Comparison of ENCODE assay signal across 17 cellular contexts in the genomic region with DNA sequence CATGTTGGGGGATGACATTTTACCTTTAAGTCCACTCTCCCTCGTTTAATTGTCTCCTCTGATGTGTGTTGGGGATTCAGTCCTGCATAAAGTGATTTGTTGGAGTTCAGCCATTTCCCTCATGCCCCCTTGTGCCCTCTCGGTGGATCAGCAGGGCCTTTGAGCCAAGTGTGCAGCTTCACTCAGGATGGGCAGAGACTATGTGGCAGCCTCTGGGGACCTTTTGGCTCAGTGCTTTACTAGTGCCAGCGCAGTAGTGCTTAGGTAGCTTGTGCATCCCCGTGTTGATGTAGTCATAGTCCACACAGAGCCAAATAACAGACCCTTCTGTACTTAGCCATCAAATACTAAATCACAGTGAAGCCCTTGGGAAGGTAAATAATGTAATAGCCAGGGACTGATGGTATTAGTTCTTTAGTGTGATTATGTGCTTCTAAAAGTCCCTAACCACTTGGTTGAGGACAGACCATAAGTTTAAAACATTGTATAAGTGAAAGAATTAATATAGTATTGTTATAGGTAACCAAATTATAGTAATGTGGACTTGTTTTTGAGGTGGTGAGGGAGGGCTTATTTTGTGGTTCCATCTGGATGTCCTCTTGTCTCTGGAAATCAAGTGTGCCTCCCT. TPM values are rescaled to one million over a fixed set of nuclear protein-coding genes. Genes with fewer than 3 reads are reported as not detected.
DNase-seq lines count a peak whose midpoint lies in the region; ATAC-seq, FAIRE-seq and TF ChIP-seq lines count a peak whose summit lies in the region.
"Had no signal": no experiment of that assay in that cellular context is flagged by ENCODE, and none has a peak within 500 bp of the region (broad histone marks: within the 10 kb centered on the region; RNA-seq: fewer than 3 reads in every experiment).

No MANE protein-coding gene starts in this region.

- no peak overlapping the region for H3K18ac ChIP-seq in trophoblast cell (ENCODE audit: low read length)

- H2BK5ac ChIP-seq in trophoblast cell (ENCODE audit: low read depth, low read length, poor library complexity) = no peak overlapping the region

- no peaks in the 10 kb centered on the region for H3K27me3 ChIP-seq in trophoblast cell (ENCODE audit: insufficient read depth, low read length)
- H3K27me3 ChIP-seq: BLaER1, hepatocyte, testis had no signal

- no peak overlapping the region for H3K14ac ChIP-seq in trophoblast cell (ENCODE audit: low read length)

- no peak overlapping the region for H2AK5ac ChIP-seq in trophoblast cell (ENCODE audit: low read length)

- peak; percentile 51; the same call in 1 of the 2 replicates for TF ChIP-seq POLR2A in GM12891 (IDR thresholded peaks at IDR 0.05; ENCODE audit: low read depth, low read length)

- H3K4ac ChIP-seq in trophoblast cell (ENCODE audit: low read depth, low read length) = no peak overlapping the region

- no peaks in the 10 kb centered on the region for H3K4me1 ChIP-seq in trophoblast cell (ENCODE audit: control insufficient read depth in 1 of 2, insufficient read depth in 2 of 2, low read length in 2 of 2)
- H3K4me1 ChIP-seq: testis had no signal

- FAIRE-seq in GM12891 (lab: Jason Lieb, UNC) = peak; percentile 9

- no CpG with 5 or more reads among the region's 4 CpGs for WGBS in trophoblast cell (ENCODE audit: extremely low coverage, insufficient coverage, insufficient read length)

- H4K8ac ChIP-seq in trophoblast cell (ENCODE audit: low read depth, low read length) = no peak overlapping the region

- H3K79me2 ChIP-seq in trophoblast cell (ENCODE audit: control insufficient read depth, insufficient read depth, low read length, poor library complexity) = no peaks in the 10 kb centered on the region

- intact Hi-C loops in Right ventricle myocardium inferior (cut with DNase I) = no loop called here

- no peak overlapping the region for H4K12ac ChIP-seq in trophoblast cell (ENCODE audit: low read depth, low read length)

- H3K36me3 ChIP-seq in trophoblast cell (ENCODE audit: control insufficient read depth in 1 of 2, insufficient read depth in 2 of 2, low read length in 2 of 2) = peaks cover 16 to 27% of the 10 kb centered on the region in 2 experiments

- no peak for ATAC-seq in Right ventricle myocardium inferior

- no peak overlapping the region for H3K4me3 ChIP-seq in AG09309 (ENCODE audit: control insufficient read depth, low read depth, low read length)
- H3K4me3 ChIP-seq in epithelial cell of proximal tubule (ENCODE audit: low read depth, low read length) = no peak overlapping the region
- no peak overlapping the region for H3K4me3 ChIP-seq in trophoblast cell (ENCODE audit: low read depth, low read length)
- H3K4me3 ChIP-seq: BLaER1, hepatocyte, testis had no signal

- DNase-seq in AG09309 (ENCODE audit: low read depth) = no peak
- no peak for DNase-seq in GM12891 (ENCODE audit: insufficient read length, low spot score)
- peak; percentile 2 for DNase-seq in NCI-H69 (lab: John Stamatoyannopoulos, UW)
- no peak for DNase-seq in epithelial cell of proximal tubule (ENCODE audit: low read depth)
- no peak for DNase-seq in trophoblast cell
- no peak for DNase-seq in Right ventricle myocardium inferior (ENCODE audit: missing footprints)
- DNase-seq in NCI-H2029 (lab: John Stamatoyannopoulos, UW) = no peak
- no peak for DNase-seq in COLO829 (ENCODE audit: low spot score)
- DNase-seq: aorta, EL, NCI-H1048, NCI-H526 treated with DMSO at 0.1 percent for 48 hours, testis had no signal

- no peak overlapping the region for H3K9ac ChIP-seq in trophoblast cell (ENCODE audit: low read length)
- H3K9ac ChIP-seq: BLaER1 had no signal

- H2AFZ ChIP-seq in trophoblast cell (ENCODE audit: insufficient read depth, low read length, poor library complexity) = no peak overlapping the region
- H2AFZ ChIP-seq: hepatocyte had no signal

- TF ChIP-seq CTCF in AG09309 (IDR thresholded peaks at IDR 0.05; ENCODE audit: control insufficient read depth, insufficient read depth, low read depth, low read length, missing control alignments) = peak; percentile 3
- peak; percentile 44 for TF ChIP-seq CTCF in epithelial cell of proximal tubule (conservative IDR thresholded peaks at IDR 0.05; ENCODE audit: low read depth, low read length)

- no peaks in the 10 kb centered on the region for H3K79me1 ChIP-seq in trophoblast cell (ENCODE audit: low read length)

- H3K4me2 ChIP-seq in trophoblast cell (ENCODE audit: low read length) = no peak overlapping the region
- H3K4me2 ChIP-seq: BLaER1, hepatocyte had no signal

- no peak overlapping the region for H4K91ac ChIP-seq in trophoblast cell (ENCODE audit: low read depth, low read length)

- H2BK120ac ChIP-seq in trophoblast cell (ENCODE audit: insufficient read depth, low read length, poor library complexity) = no peak overlapping the region

- no peak overlapping the region for H2BK12ac ChIP-seq in trophoblast cell (ENCODE audit: low read length)

- no peak overlapping the region for H3K27ac ChIP-seq in trophoblast cell (ENCODE audit: low read depth, low read length)
- H3K27ac ChIP-seq: BLaER1, hepatocyte, testis had no signal

- no peak overlapping the region for H3K23ac ChIP-seq in trophoblast cell (ENCODE audit: low read length)

- H3K9me3 ChIP-seq in trophoblast cell (ENCODE audit: insufficient read depth, low read depth, low read length) = no peaks in the 10 kb centered on the region
- H3K9me3 ChIP-seq: BLaER1, testis had no signal

TF ChIP-seq in GM12891, 5 proteins besides CTCF, POLR2A, EP300 and RAD21:
- TF ChIP-seq POLR2AphosphoS5 (IDR thresholded peaks at IDR 0.05; ENCODE audit: low read depth, low read length) (peak; percentile 50; the same call in 1 of the 2 replicates), PAX5 (IDR thresholded peaks at IDR 0.05; ENCODE audit: insufficient read depth, low read length, severe bottlenecking) (no peak)

RNA-seq across cellular contexts. Expression of a gene that starts 11.4 kb away (rescaled TPM):
- polyA plus RNA-seq in GM12891 (2012; ENCODE audit: low read depth, missing spikeins) = 181 TPM
- total RNA-seq in epithelial cell of proximal tubule = 128 and 226 TPM in 2 replicates
- polyA plus RNA-seq in trophoblast cell (2013) = 65.8 and 67.5 TPM in 2 replicates
- 37.7 TPM for total RNA-seq in Right ventricle myocardium inferior

RNA-seq across cellular contexts. Expression of a gene that starts 17.6 kb away (rescaled TPM):
- 14.7 TPM for polyA plus RNA-seq in GM12891 (2012; ENCODE audit: low read depth, missing spikeins)
- total RNA-seq in epithelial cell of proximal tubule (not detected in 2 replicates), Right ventricle myocardium inferior (not detected)
- polyA plus RNA-seq in trophoblast cell (2013) = not detected in 2 replicates
- total RNA-seq: aorta, dermis microvascular lymphatic vessel endothelial cell, fibroblast of lung, hepatocyte had no signal
- polyA plus RNA-seq: aorta, fibroblast of lung, hepatocyte had no signal

RNA-seq across cellular contexts. Expression of a gene that starts 29.8 kb away (rescaled TPM):
- 15.9 TPM for polyA plus RNA-seq in GM12891 (2012; ENCODE audit: low read depth, missing spikeins)
- total RNA-seq in epithelial cell of proximal tubule (not detected in 2 replicates), Right ventricle myocardium inferior (not detected)
- not detected in 2 replicates for polyA plus RNA-seq in trophoblast cell (2013)
- total RNA-seq: aorta, dermis microvascular lymphatic vessel endothelial cell, fibroblast of lung, hepatocyte had no signal
- polyA plus RNA-seq: aorta, fibroblast of lung, hepatocyte had no signal
